In the genomic region with DNA sequence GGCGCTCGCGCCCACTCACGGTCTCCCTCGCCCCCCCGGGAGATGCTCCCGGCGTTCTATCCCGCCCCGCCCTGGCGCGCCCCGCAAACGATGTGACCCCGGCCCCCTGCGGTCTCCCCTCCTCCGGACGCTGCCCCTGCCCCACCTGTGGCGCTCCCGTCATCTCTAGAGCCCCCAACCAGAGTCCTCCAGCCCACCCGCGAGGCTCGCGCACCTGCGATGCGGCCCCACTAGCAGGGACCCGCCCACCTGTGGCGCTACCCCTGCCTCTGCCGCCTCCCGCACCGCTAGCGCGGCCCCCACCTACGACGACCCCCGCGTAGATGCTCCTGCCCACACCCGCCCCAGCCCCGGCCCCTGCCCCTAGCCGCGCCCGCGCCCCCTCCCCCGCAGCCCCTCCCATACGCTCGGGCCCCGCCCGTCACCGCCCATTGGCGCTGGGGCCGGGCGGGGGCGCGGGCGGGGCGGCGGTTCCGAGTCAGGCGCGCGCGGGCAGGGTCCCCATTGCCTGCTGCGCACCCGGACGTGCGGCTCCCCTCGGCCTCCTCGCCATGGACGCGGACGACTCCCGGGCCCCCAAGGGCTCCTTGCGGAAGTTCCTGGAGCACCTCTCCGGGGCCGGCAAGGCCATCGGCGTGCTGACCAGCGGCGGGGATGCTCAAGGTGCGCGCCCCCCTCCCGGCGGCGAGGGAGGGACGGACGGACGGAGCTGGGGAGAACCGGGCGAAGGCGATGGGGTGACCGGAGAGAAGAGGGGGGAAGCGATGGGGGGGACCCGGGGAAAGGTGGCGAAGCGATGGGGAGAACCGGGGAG, we compare ENCODE assay signal across 8 cellular contexts. TPM values are rescaled to one million over a fixed set of nuclear protein-coding genes. Genes with fewer than 3 reads are reported as not detected.
DNase-seq lines count a peak whose midpoint lies in the region; ATAC-seq, FAIRE-seq and TF ChIP-seq lines count a peak whose summit lies in the region.

Gene PFKP, plus strand, starts transcription at position 504 of the 814 bp plus-strand sequence. Its CDS starts 48 bp downstream, at position 552.

- intact Hi-C loops in PC-9 (cut with micrococcal nuclease; ENCODE audit: unreplicated experiment) = loop anchor here (2.0 kb wide), 1 partner anchor 20 kb away; no protein-coding TSS in a partner anchor
- intact Hi-C loops in pancreas (cut with DNase I) = no loop called here

- peaks cover 9% of the 10 kb centered on the region for H3F3A ChIP-seq in PC-9 (ENCODE audit: insufficient read depth, low read depth)

- H2AFZ ChIP-seq in PC-9 = peak within 1 kb of the TSS; percentile 86

- no peak within 1 kb of the TSS for H3K27ac ChIP-seq in PC-9
- peak within 1 kb of the TSS; percentile 45 to 74 (median 56) for H3K27ac ChIP-seq in pancreas

- POLR2A ChIA-PET in PC-9 (lab: Charles Lee; ENCODE audit: unreplicated experiment) = no interaction called here

- ATAC-seq in HG02763 (IDR thresholded peaks at IDR 0.05; ENCODE audit: unreplicated experiment) (peak; percentile 46), pancreas (peak; percentile 47 to 70 (median 66))

- peak; percentile 3 for DNase-seq in NCI-H1694 treated with DMSO at 0.1 percent for 48 hours (lab: John Stamatoyannopoulos, UW)
- no peak for DNase-seq in NCI-H1694 (lab: John Stamatoyannopoulos, UW)
- DNase-seq in PC-9 = peak in 1 of 2 experiments; percentile 62
- DNase-seq in activated gamma-delta T cell (lab: John Stamatoyannopoulos, UW) = peak; percentile 42
- DNase-seq in glomerular visceral epithelial cell (ENCODE audit: extremely low spot score) = peak; percentile 63
- DNase-seq in pancreas = peak in 3 of 6 donors; percentile 46 to 79 (median 77)
- peak; percentile 60 for DNase-seq in ureter (ENCODE audit: low spot score)

- no peak for TF ChIP-seq CTCF in PC-9 (conservative IDR thresholded peaks at IDR 0.05)
- TF ChIP-seq CTCF in pancreas (IDR thresholded peaks at IDR 0.05) = no peak

- BruUV-seq in PC-9 (replicated peaks; lab: Mats Ljungman, UMichigan) = no TSS peak

- H3K4me1 ChIP-seq in PC-9 (replicated peaks; ENCODE audit: insufficient read depth) = peaks cover 21% of the 10 kb centered on the region; the same call in 1 of the 2 replicates
- no peaks in the 10 kb centered on the region for H3K4me1 ChIP-seq in pancreas

- CTCF ChIA-PET in PC-9 (lab: Charles Lee) = no interaction called here

- H3K36me3 ChIP-seq in PC-9 (ENCODE audit: low read depth) = no peaks in the 10 kb centered on the region
- no peaks in the 10 kb centered on the region for H3K36me3 ChIP-seq in pancreas

- peaks cover 3% of the 10 kb centered on the region; the same call in 1 of the 2 replicates for H4K20me1 ChIP-seq in PC-9 (ENCODE audit: insufficient read depth)

- peak within 1 kb of the TSS; percentile 90 for H3K4me3 ChIP-seq in PC-9
- peak within 1 kb of the TSS; percentile 47 to 52 (median 51) for H3K4me3 ChIP-seq in pancreas

- no peaks in the 10 kb centered on the region for H3K9me2 ChIP-seq in PC-9 (ENCODE audit: insufficient read depth)

- FAIRE-seq in pancreas (lab: Jason Lieb, UNC) = no peak

- WGBS in pancreas, 2 donors = 1 to 2% methylated on average over 75 to 96 of the region's 96 CpGs

- H3K9me3 ChIP-seq in PC-9 (ENCODE audit: insufficient read depth, low read depth) (no peaks in the 10 kb centered on the region), pancreas (no peaks in the 10 kb centered on the region)

- H3K79me2 ChIP-seq in PC-9 (ENCODE audit: low read depth) = peaks cover 45% of the 10 kb centered on the region

- peak within 1 kb of the TSS; percentile 89 for H3K4me2 ChIP-seq in PC-9

- H3K27me3 ChIP-seq in PC-9 (ENCODE audit: insufficient read depth, low read depth) (no peaks in the 10 kb centered on the region), pancreas (no peaks in the 10 kb centered on the region)

RNA-seq across cellular contexts. Expression of gene PFKP, which starts in this region (rescaled TPM):
- total RNA-seq in PC-9 (2021) (222 and 234 TPM in 2 replicates), pancreas (10 to 100 TPM in 3 of 6 donors, 1 to 10 TPM in 3; 6.8 to 25.0 (median 10.4) TPM), ureter (67.8 TPM)
- polyA plus RNA-seq in pancreas = 10 to 100 TPM; 16.6 to 32.5 TPM
